Comparison of ENCODE assay signal across 21 cellular contexts in the genomic region with DNA sequence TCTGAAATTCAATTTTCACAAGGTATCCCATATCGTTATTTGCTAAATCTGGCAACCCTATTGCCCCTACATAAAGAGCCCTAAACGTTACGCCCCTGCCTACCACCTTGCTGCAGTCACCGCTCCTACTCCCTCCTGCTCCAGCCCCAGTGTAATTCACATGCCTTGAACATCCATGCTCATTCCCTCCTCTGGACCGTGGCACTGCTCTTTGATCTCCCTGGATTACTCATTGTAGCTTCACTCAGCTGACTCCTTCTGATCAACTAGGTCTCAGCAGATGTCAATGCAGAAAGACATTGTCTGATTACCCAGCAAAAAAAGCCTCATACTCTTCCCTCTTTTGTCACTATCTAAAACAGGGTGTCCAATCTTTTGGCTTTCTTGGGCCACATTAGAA. TPM values are rescaled to one million over a fixed set of nuclear protein-coding genes. Genes with fewer than 3 reads are reported as not detected.
A peak's percentile ranks its signal among the peaks of the same experiment; 100 is the strongest.
DNase-seq lines count a peak whose midpoint lies in the region; ATAC-seq and TF ChIP-seq lines count a peak whose summit lies in the region.
"Had no signal": no experiment of that assay in that cellular context is flagged by ENCODE, and none has a peak within 500 bp of the region (broad histone marks: within the 10 kb centered on the region; RNA-seq: fewer than 3 reads in every experiment).

No MANE protein-coding gene starts in this region.

- H3K9me3 Mint-ChIP-seq in activated naive CD4-positive, alpha-beta T cell treated with anti-CD3 and anti-CD28 coated beads, Interleukin-2, amount 10 ng/mL, durations not matched to agents 7 days and 5 days = no peaks in the 10 kb centered on the region
- H3K9me3 Mint-ChIP-seq: CD4-positive, CD25-positive, alpha-beta regulatory T cell; CD8-positive, alpha-beta memory T cell; GM23338; HFFc6; IgD-negative memory B cell had no signal

- intact Hi-C loops in left colon (cut with DNase I, micrococcal nuclease) = no loop called here

- no peaks in the 10 kb centered on the region for H3K9me2 ChIP-seq in hepatocyte (replicated peaks; ENCODE audit: insufficient read depth)

- peaks cover 4% of the 10 kb centered on the region for H3K4me1 ChIP-seq in hepatocyte (ENCODE audit: insufficient read depth)
- H3K4me1 ChIP-seq: BE2C had no signal

- no peaks in the 10 kb centered on the region for H3K27me3 Mint-ChIP-seq in activated naive CD4-positive, alpha-beta T cell treated with anti-CD3 and anti-CD28 coated beads, Interleukin-2, amount 10 ng/mL, durations not matched to agents 7 days and 5 days

- H3K27ac Mint-ChIP-seq in activated naive CD4-positive, alpha-beta T cell treated with anti-CD3 and anti-CD28 coated beads, Interleukin-2, amount 10 ng/mL, durations not matched to agents 7 days and 5 days = no peak overlapping the region
- H3K27ac Mint-ChIP-seq: CD4-positive, CD25-positive, alpha-beta regulatory T cell; CD8-positive, alpha-beta memory T cell; GM23338; HFFc6 had no signal

- no peaks in the 10 kb centered on the region for H3K27me3 ChIP-seq in hepatocyte

- no peaks in the 10 kb centered on the region for H3K9me3 ChIP-seq in hepatocyte (ENCODE audit: low read depth)
- H3K9me3 ChIP-seq: BE2C had no signal

- H4K20me1 ChIP-seq in hepatocyte (ENCODE audit: insufficient read depth, poor library complexity, severe bottlenecking) = no peaks in the 10 kb centered on the region

- TF ChIP-seq CTCF in epithelial cell of proximal tubule (conservative IDR thresholded peaks at IDR 0.05; ENCODE audit: low read depth, low read length) (no peak), hepatocyte (IDR thresholded peaks at IDR 0.05; ENCODE audit: poor library complexity) (no peak)

- no peak overlapping the region for H2AFZ ChIP-seq in hepatocyte
- H2AFZ ChIP-seq: GM23338 had no signal

- no peak overlapping the region for H3K4me3 Mint-ChIP-seq in activated naive CD4-positive, alpha-beta T cell treated with anti-CD3 and anti-CD28 coated beads, Interleukin-2, amount 10 ng/mL, durations not matched to agents 7 days and 5 days
- H3K4me3 Mint-ChIP-seq: CD4-positive, CD25-positive, alpha-beta regulatory T cell; CD8-positive, alpha-beta memory T cell; GM23338; HFFc6; IgD-negative memory B cell had no signal

- H3K4me3 ChIP-seq in epithelial cell of proximal tubule (ENCODE audit: low read depth, low read length) (no peak overlapping the region), hepatocyte (no peak overlapping the region)
- H3K4me3 ChIP-seq: GM23338 had no signal

- ATAC-seq in left colon (peak; percentile 83), GM18868 (IDR thresholded peaks at IDR 0.05; ENCODE audit: unreplicated experiment) (no peak)
- ATAC-seq: GM23338, HCT116 had no signal

- H3K4me2 ChIP-seq in hepatocyte = no peak overlapping the region
- H3K4me2 ChIP-seq: GM23338 had no signal

- no peaks in the 10 kb centered on the region for H3K4me1 Mint-ChIP-seq in activated naive CD4-positive, alpha-beta T cell treated with anti-CD3 and anti-CD28 coated beads, Interleukin-2, amount 10 ng/mL, durations not matched to agents 7 days and 5 days
- H3K4me1 Mint-ChIP-seq: CD4-positive, CD25-positive, alpha-beta regulatory T cell; CD8-positive, alpha-beta memory T cell; IgD-negative memory B cell had no signal

- H3K36me3 Mint-ChIP-seq in activated naive CD4-positive, alpha-beta T cell treated with anti-CD3 and anti-CD28 coated beads, Interleukin-2, amount 10 ng/mL, durations not matched to agents 7 days and 5 days = no peaks in the 10 kb centered on the region
- H3K36me3 Mint-ChIP-seq: CD4-positive, CD25-positive, alpha-beta regulatory T cell; CD8-positive, alpha-beta memory T cell; IgD-negative memory B cell had no signal

- 72% methylated on average over 5 of the region's 5 CpGs for WGBS in hepatocyte (ENCODE audit: low lambda C conversion rate, missing lambda C conversion rate)

- H3K27ac ChIP-seq in hepatocyte = no peak overlapping the region

- H3K79me2 ChIP-seq in hepatocyte = no peaks in the 10 kb centered on the region

- H3K36me3 ChIP-seq in hepatocyte (replicated peaks; ENCODE audit: insufficient read depth, low read depth) = no peaks in the 10 kb centered on the region
- H3K36me3 ChIP-seq: BE2C had no signal

- CTCF ChIA-PET in activated naive CD4-positive, alpha-beta T cell treated with anti-CD3 and anti-CD28 coated beads, Interleukin-2, amount 10 ng/mL, durations not matched to agents 7 days and 5 days (lab: Charles Lee) = interaction anchor here (1.0 kb wide), 1 partner anchor 15 kb away, joined by 4 read pairs; no protein-coding TSS in a partner anchor

- DNase-seq in epithelial cell of proximal tubule (ENCODE audit: low read depth) = peak; percentile 36
- peak; percentile 35 for DNase-seq in hepatocyte (ENCODE audit: low spot score)
- no peak for DNase-seq in left colon
- peak; percentile 18 for DNase-seq in renal cortical epithelial cell (ENCODE audit: low read depth)
- no peak for DNase-seq in NK-92 (lab: John Stamatoyannopoulos, UW; ENCODE audit: unreplicated experiment)
- no peak for DNase-seq in activated naive CD4-positive, alpha-beta T cell treated with anti-CD3 and anti-CD28 coated beads, Interleukin-2, amount 10 ng/mL, durations not matched to agents 7 days and 5 days
- DNase-seq in activated naive CD4-positive, alpha-beta T cell treated with Interleukin-2 at 50 U/mL for 16 hours = no peak
- DNase-seq: ACHN; BE2C; C1 segment of cervical spinal cord; CD4-positive, CD25-positive, alpha-beta regulatory T cell; CD8-positive, alpha-beta memory T cell; COR-L47; DMS 273 treated with DMSO at 0.1 percent for 48 hours; DMS53; H7; HFFc6 had no signal

RNA-seq across cellular contexts. Expression of a gene that starts 40.8 kb away (rescaled TPM):
- total RNA-seq in epithelial cell of proximal tubule = 0.69 and 1.8 TPM in 2 replicates
- total RNA-seq in hepatocyte = 10.0 and 14.2 TPM in 2 replicates
- 2.1 and 3.9 TPM in 2 replicates for polyA plus RNA-seq in hepatocyte
- total RNA-seq in left colon = 1 to 10 TPM; 2.6 to 3.4 TPM
- total RNA-seq in renal cortical epithelial cell = 2.7 and 7.1 TPM in 2 replicates

Comparison
In these comparisons a context has a peak if more than half of its experiments do, and no peak if none do; other contexts are left out.
1. DNase-seq: peak in epithelial cell of proximal tubule (single experiment), hepatocyte (single experiment) and renal cortical epithelial cell (single experiment); none in left colon (0 of 2), NK-92 (single experiment), activated naive CD4-positive, alpha-beta T cell treated with anti-CD3 and anti-CD28 coated beads, Interleukin-2, amount 10 ng/mL, durations not matched to agents 7 days and 5 days (single experiment) and activated naive CD4-positive, alpha-beta T cell treated with Interleukin-2 at 50 U/mL for 16 hours (single experiment).